15 cellular contexts compared by ENCODE assay signal in genomic region chr5:10688651-10689171, GRCh38.
"Had no signal": no experiment of that assay in that cellular context is flagged by ENCODE, and none has a peak within 500 bp of the region (broad histone marks: within the 10 kb centered on the region; RNA-seq: fewer than 3 reads in every experiment).

No MANE protein-coding gene starts in this region.

- H3K27me3 Mint-ChIP-seq: activated CD8-positive, alpha-beta memory T cell treated with anti-CD3 and anti-CD28 coated beads, Interleukin-2, amount 10 ng/mL, durations not matched to agents 7 days and 5 days; activated naive CD4-positive, alpha-beta T cell treated with anti-CD3 and anti-CD28 coated beads, Interleukin-2, amount 50 U/mL, for 24 hours; memory B cell; progenitor cell of endocrine pancreas; T-helper 17 cell had no signal

- H3K27me3 ChIP-seq: adrenal gland, foreskin keratinocyte, sigmoid colon, uterus had no signal

- H3K4me3 Mint-ChIP-seq: activated CD8-positive, alpha-beta memory T cell treated with anti-CD3 and anti-CD28 coated beads, Interleukin-2, amount 10 ng/mL, durations not matched to agents 7 days and 5 days; activated naive CD4-positive, alpha-beta T cell treated with anti-CD3 and anti-CD28 coated beads, Interleukin-2, amount 50 U/mL, for 24 hours; memory B cell; nephron had no signal

- H3K4me1 ChIP-seq: adrenal gland, sigmoid colon, uterus had no signal

- DNase-seq: activated CD4-positive, alpha-beta T cell treated with anti-CD3 and anti-CD28 coated beads, Interleukin-2, amount 50 U/mL, for 1 hour; activated T-cell treated with anti-CD3 and anti-CD28 coated beads, Interleukin-2, amount 50 U/mL, for 1 hour; foreskin keratinocyte; hypothalamus; kidney; left ventricle myocardium superior; sigmoid colon; T-helper 17 cell; uterus had no signal

- H3K4me3 ChIP-seq: adrenal gland, sigmoid colon, uterus had no signal

- H3K9me3 ChIP-seq: adrenal gland, sigmoid colon, uterus had no signal

- H3K36me3 ChIP-seq: adrenal gland, sigmoid colon, uterus had no signal

- ATAC-seq: T-helper 17 cell had no signal

- H3K27ac Mint-ChIP-seq: activated CD8-positive, alpha-beta memory T cell treated with anti-CD3 and anti-CD28 coated beads, Interleukin-2, amount 10 ng/mL, durations not matched to agents 7 days and 5 days; activated naive CD4-positive, alpha-beta T cell treated with anti-CD3 and anti-CD28 coated beads, Interleukin-2, amount 50 U/mL, for 24 hours; memory B cell; nephron; progenitor cell of endocrine pancreas; T-helper 17 cell had no signal

- H3K27ac ChIP-seq: adrenal gland, foreskin keratinocyte, sigmoid colon, uterus had no signal

- H3K9me3 Mint-ChIP-seq: activated naive CD4-positive, alpha-beta T cell treated with anti-CD3 and anti-CD28 coated beads, Interleukin-2, amount 50 U/mL, for 24 hours had no signal

- H3K4me1 Mint-ChIP-seq: activated naive CD4-positive, alpha-beta T cell treated with anti-CD3 and anti-CD28 coated beads, Interleukin-2, amount 50 U/mL, for 24 hours had no signal
